ENCODE assay signal across 13 cellular contexts in the genomic region with DNA sequence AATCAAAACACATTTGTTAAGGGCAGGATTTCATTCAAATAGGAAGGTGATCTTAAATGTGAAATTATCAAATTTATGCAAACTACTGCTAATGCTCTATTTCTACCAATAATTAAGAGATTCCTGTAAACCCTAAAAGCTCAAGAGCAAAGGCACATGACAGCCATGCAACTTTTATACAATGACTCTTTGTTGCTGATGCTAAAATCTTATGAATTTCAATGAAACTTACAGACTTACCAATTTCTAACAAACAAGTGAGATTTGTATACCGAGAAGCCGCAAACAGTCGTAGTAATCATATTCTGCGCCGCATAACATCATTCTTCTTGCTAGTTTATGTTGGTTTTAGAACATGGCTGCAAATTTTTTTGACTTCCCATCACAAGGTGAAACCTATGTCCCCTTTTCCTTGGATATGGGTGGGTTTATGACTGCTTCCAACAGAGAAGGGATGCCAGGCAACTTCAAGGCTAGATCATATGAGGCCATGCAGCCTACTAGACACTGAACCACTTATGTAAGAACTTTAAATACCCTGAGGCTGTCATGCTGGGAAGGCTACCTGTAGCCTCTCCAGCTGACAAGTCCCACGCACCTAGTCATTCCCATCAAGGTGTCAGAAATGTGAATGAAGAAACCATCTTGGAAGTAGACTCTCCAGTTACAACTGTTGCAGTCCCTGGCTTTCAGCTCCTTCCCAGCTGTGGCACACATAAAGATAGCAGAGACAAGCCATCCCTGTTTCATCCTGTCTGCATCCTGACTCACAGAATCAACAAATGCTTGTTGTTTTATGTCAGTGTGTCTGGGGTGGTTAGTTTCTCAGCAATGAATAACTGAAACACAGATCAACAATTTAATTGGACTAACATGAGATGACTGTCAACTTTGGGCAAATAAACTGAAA. TPM values are rescaled to one million over a fixed set of nuclear protein-coding genes. Genes with fewer than 3 reads are reported as not detected.
DNase-seq lines count a peak whose midpoint lies in the region; ATAC-seq, FAIRE-seq and TF ChIP-seq lines count a peak whose summit lies in the region.
"Had no signal": no experiment of that assay in that cellular context is flagged by ENCODE, and none has a peak within 500 bp of the region (broad histone marks: within the 10 kb centered on the region; RNA-seq: fewer than 3 reads in every experiment).

No MANE protein-coding gene starts in this region.

- ATAC-seq in GM18517 (IDR thresholded peaks at IDR 0.05; ENCODE audit: unreplicated experiment): no peak
- ATAC-seq: activated CD4-positive, alpha-beta T cell treated with anti-CD3 and anti-CD28 coated beads for 36 hours had no signal

- no peak for FAIRE-seq in small intestine (lab: Jason Lieb, UNC)

- H3K27me3 Mint-ChIP-seq in HFFc6 (ENCODE audit: insufficient read depth): no peaks in the 10 kb centered on the region; the same call in 1 of the 2 replicates
- no peaks in the 10 kb centered on the region for H3K27me3 Mint-ChIP-seq in activated T-helper 2 cell treated with anti-CD3 and anti-CD28 coated beads, Interferon-gamma antibody, Interleukin-2, Interleukin-4, amounts not matched to agents 10 μg/mL and 5 μg/mL and 100 μg/mL, durations not matched to agents 14 hours and 24 hours and 36 hours (ENCODE audit: low read depth)
- H3K27me3 Mint-ChIP-seq: activated CD4-positive, alpha-beta T cell treated with anti-CD3 and anti-CD28 coated beads for 36 hours had no signal

- no peak for TF ChIP-seq CTCF in AG04449 (IDR thresholded peaks at IDR 0.05; ENCODE audit: insufficient read depth, low read length, missing control alignments)
- no peak for TF ChIP-seq CTCF in HFFc6 (IDR thresholded peaks at IDR 0.05)
- no peak for TF ChIP-seq CTCF in astrocyte of the spinal cord (IDR thresholded peaks at IDR 0.05; ENCODE audit: low read depth, low read length)

- H3K27ac ChIP-seq in small intestine (ENCODE audit: low read depth in 1 of 2, low read length in 1 of 2): no peak overlapping the region
- H3K27ac ChIP-seq: ovary had no signal

- peaks cover 3% of the 10 kb centered on the region; the same call in 1 of the 2 replicates for H3K9me3 Mint-ChIP-seq in HFFc6
- H3K9me3 Mint-ChIP-seq in activated T-helper 2 cell treated with anti-CD3 and anti-CD28 coated beads, Interferon-gamma antibody, Interleukin-2, Interleukin-4, amounts not matched to agents 10 μg/mL and 5 μg/mL and 100 μg/mL, durations not matched to agents 14 hours and 24 hours and 36 hours: no peaks in the 10 kb centered on the region

- CTCF ChIA-PET in AG04449 (lab: Yijun Ruan, JAX): interaction anchor here (0.8 kb wide), 1 partner anchor 248 kb away, joined by 3 read pairs; no protein-coding TSS in a partner anchor

- in situ Hi-C loops in astrocyte of the spinal cord (cut with HindIII; ENCODE audit: low sequenced_read_pairs): no loop called here

- H3K36me3 Mint-ChIP-seq in HFFc6 (ENCODE audit: low read depth): peaks cover 17% of the 10 kb centered on the region
- peaks cover 34% of the 10 kb centered on the region for H3K36me3 Mint-ChIP-seq in activated T-helper 2 cell treated with anti-CD3 and anti-CD28 coated beads, Interferon-gamma antibody, Interleukin-2, Interleukin-4, amounts not matched to agents 10 μg/mL and 5 μg/mL and 100 μg/mL, durations not matched to agents 14 hours and 24 hours and 36 hours (ENCODE audit: low read depth)

- 94 to 98% (median 98%) methylated on average over 6 of the region's 6 CpGs for WGBS in small intestine, 3 donors

- intact Hi-C loops in activated T-helper 2 cell treated with anti-CD3 and anti-CD28 coated beads, Interferon-gamma antibody, Interleukin-2, Interleukin-4, amounts not matched to agents 10 μg/mL and 5 μg/mL and 100 μg/mL, durations not matched to agents 14 hours and 24 hours and 36 hours (cut with micrococcal nuclease): no loop called here

- H3K4me3 ChIP-seq in AG04449 (ENCODE audit: low read depth, low read length) (no peak overlapping the region), astrocyte of the spinal cord (ENCODE audit: low read depth, low read length) (no peak overlapping the region), small intestine (ENCODE audit: low read depth in 1 of 2, low read length in 2 of 2) (no peak overlapping the region)
- H3K4me3 ChIP-seq: ovary had no signal

- H3K9me3 ChIP-seq in small intestine (ENCODE audit: control insufficient read depth, low read depth): no peaks in the 10 kb centered on the region
- H3K9me3 ChIP-seq: ovary had no signal

- peaks cover 26% of the 10 kb centered on the region for H3K4me1 Mint-ChIP-seq in HFFc6 (ENCODE audit: low read depth)
- H3K4me1 Mint-ChIP-seq in activated T-helper 2 cell treated with anti-CD3 and anti-CD28 coated beads, Interferon-gamma antibody, Interleukin-2, Interleukin-4, amounts not matched to agents 10 μg/mL and 5 μg/mL and 100 μg/mL, durations not matched to agents 14 hours and 24 hours and 36 hours (ENCODE audit: low read depth): peaks cover 8% of the 10 kb centered on the region

- H3K27ac Mint-ChIP-seq in HFFc6: no peak overlapping the region
- H3K27ac Mint-ChIP-seq in activated T-helper 2 cell treated with anti-CD3 and anti-CD28 coated beads, Interferon-gamma antibody, Interleukin-2, Interleukin-4, amounts not matched to agents 10 μg/mL and 5 μg/mL and 100 μg/mL, durations not matched to agents 14 hours and 24 hours and 36 hours: no peak overlapping the region
- H3K27ac Mint-ChIP-seq: activated CD4-positive, alpha-beta T cell treated with anti-CD3 and anti-CD28 coated beads for 36 hours had no signal

- peaks cover 0 to 11% of the 10 kb centered on the region in 2 donors for H3K36me3 ChIP-seq in small intestine (ENCODE audit: control insufficient read depth in 2 of 2, insufficient read depth in 2 of 2, low read length in 2 of 2)
- H3K36me3 ChIP-seq: ovary had no signal

- H3K4me3 Mint-ChIP-seq in HFFc6: no peak overlapping the region
- no peak overlapping the region for H3K4me3 Mint-ChIP-seq in activated T-helper 2 cell treated with anti-CD3 and anti-CD28 coated beads, Interferon-gamma antibody, Interleukin-2, Interleukin-4, amounts not matched to agents 10 μg/mL and 5 μg/mL and 100 μg/mL, durations not matched to agents 14 hours and 24 hours and 36 hours (ENCODE audit: low read depth)
- H3K4me3 Mint-ChIP-seq: activated CD4-positive, alpha-beta T cell treated with anti-CD3 and anti-CD28 coated beads for 36 hours had no signal

- DNase-seq in AG04449 (ENCODE audit: low read depth, low spot score) (peak; percentile 37), HFFc6 (peak; percentile 68), astrocyte of the spinal cord (ENCODE audit: low read depth, low spot score) (peak; percentile 44), iris pigment epithelial cell (ENCODE audit: low read depth) (peak; percentile 64), NOMO-1 (lab: John Stamatoyannopoulos, UW; ENCODE audit: unreplicated experiment in 2 of 2) (no peak), small intestine (no peak)
- no peak for DNase-seq in activated T-helper 2 cell treated with anti-CD3 and anti-CD28 coated beads, Interferon-gamma antibody, Interleukin-2, Interleukin-4, amounts not matched to agents 10 μg/mL and 5 μg/mL and 100 μg/mL, durations not matched to agents 14 hours and 24 hours and 36 hours (ENCODE audit: low spot score)
- DNase-seq: activated CD4-positive, alpha-beta T cell treated with anti-CD3 and anti-CD28 coated beads for 36 hours; GDM1; NCI-H146; NCI-H774; ovary had no signal

- no peaks in the 10 kb centered on the region for H3K27me3 ChIP-seq in small intestine (ENCODE audit: control insufficient read depth in 2 of 2, insufficient read depth in 2 of 2, low read length in 2 of 2)
- H3K27me3 ChIP-seq: ovary had no signal

- POLR2A ChIA-PET in AG04449 (lab: Yijun Ruan, JAX): no interaction called here

- peaks cover 0 to under 1% of the 10 kb centered on the region in 2 donors for H3K4me1 ChIP-seq in small intestine (ENCODE audit: control insufficient read depth in 2 of 2, insufficient read depth in 1 of 2, low read depth in 1 of 2, low read length in 1 of 2)

RNA-seq across cellular contexts. Expression of a gene that starts 42.0 kb away (rescaled TPM):
- 1 to 10 TPM; 3.9 to 5.3 (median 5.2) TPM for total RNA-seq in HFFc6 (2021; fragmentation: NEBNext Ultra II Directional; extraction: Animal tissue kit (Norgen Biotek cat#: 25700))
- polyA plus RNA-seq in small intestine: 10 to 100 TPM in 2 of 3 donors, 1 to 10 TPM in 1; 9.6 to 21.0 (median 15.4) TPM
- total RNA-seq in activated T-helper 2 cell treated with anti-CD3 and anti-CD28 coated beads, Interferon-gamma antibody, Interleukin-2, Interleukin-4, amounts not matched to agents 10 μg/mL and 5 μg/mL and 100 μg/mL, durations not matched to agents 14 hours and 24 hours and 36 hours: 5.2 and 5.4 TPM in 2 replicates

RNA-seq across cellular contexts. Expression of a gene that starts 43.3 kb away (rescaled TPM):
- total RNA-seq in HFFc6 (2021; fragmentation: NEBNext Ultra II Directional; extraction: Animal tissue kit (Norgen Biotek cat#: 25700)): 10 to 100 TPM; 66.2 to 82.0 (median 70.2) TPM
- polyA plus RNA-seq in small intestine: 100 to 1,000 TPM; 145 to 192 (median 172) TPM
- 124 and 127 TPM in 2 replicates for total RNA-seq in activated T-helper 2 cell treated with anti-CD3 and anti-CD28 coated beads, Interferon-gamma antibody, Interleukin-2, Interleukin-4, amounts not matched to agents 10 μg/mL and 5 μg/mL and 100 μg/mL, durations not matched to agents 14 hours and 24 hours and 36 hours

Comparison
In these comparisons a context has a peak if more than half of its experiments do, and no peak if none do; other contexts are left out.
1. DNase-seq: peak in AG04449 (single experiment), HFFc6 (single experiment), astrocyte of the spinal cord (single experiment) and iris pigment epithelial cell (single experiment); none in NOMO-1 (0 of 2), small intestine (single experiment) and activated T-helper 2 cell treated with anti-CD3 and anti-CD28 coated beads, Interferon-gamma antibody, Interleukin-2, Interleukin-4, amounts not matched to agents 10 μg/mL and 5 μg/mL and 100 μg/mL, durations not matched to agents 14 hours and 24 hours and 36 hours (single experiment).